In genomic region chr14:55107766-55108554, GRCh38 we compare ENCODE assay signal across 1 cellular context.
TF ChIP-seq lines count a peak whose summit lies in the region.

No MANE protein-coding gene starts in this region.

TF ChIP-seq in HepG2, 621 proteins besides CTCF, POLR2A, EP300 and RAD21 (continued from another document and continues in another):
- TF ChIP-seq NFE2L2 (IDR thresholded peaks at IDR 0.05; ENCODE audit: low read length) (peak; percentile 32; the same call in 1 of the 2 replicates), ZKSCAN8 (CRISPR knock-in tag; IDR thresholded peaks at IDR 0.05; ENCODE audit: borderline replicate concordance) (no peak), ETV5 (CRISPR knock-in tag; IDR thresholded peaks at IDR 0.05; ENCODE audit: borderline replicate concordance) (peak; percentile 75; the same call in 1 of the 2 replicates), ZFP36L1 (CRISPR knock-in tag; IDR thresholded peaks at IDR 0.05) (no peak; the same call in 1 of the 2 replicates), ZNF232 (CRISPR knock-in tag; IDR thresholded peaks at IDR 0.05; ENCODE audit: borderline replicate concordance) (peak; percentile 91; the same call in 1 of the 2 replicates), ZNF704 (CRISPR knock-in tag; IDR thresholded peaks at IDR 0.05; ENCODE audit: borderline replicate concordance) (no peak), ZNF513 (CRISPR knock-in tag; conservative IDR thresholded peaks at IDR 0.05) (no peak), ZNF224 (CRISPR knock-in tag; IDR thresholded peaks at IDR 0.05) (peak; percentile 77; the same call in 1 of the 2 replicates), CCDC6 (CRISPR knock-in tag; IDR thresholded peaks at IDR 0.05) (peak; percentile 82; the same call in 1 of the 2 replicates), ZNF33B (CRISPR knock-in tag; IDR thresholded peaks at IDR 0.05) (no peak), NFKB2 (CRISPR knock-in tag; IDR thresholded peaks at IDR 0.05; ENCODE audit: borderline replicate concordance) (peak; percentile 92; the same call in 1 of the 2 replicates), ISX (CRISPR knock-in tag; conservative IDR thresholded peaks at IDR 0.05) (peak; percentile 86; the same call in 1 of the 2 replicates), ZBTB37 (CRISPR knock-in tag; IDR thresholded peaks at IDR 0.05) (peak; percentile 13; the same call in 1 of the 2 replicates), ZNF160 (CRISPR knock-in tag; IDR thresholded peaks at IDR 0.05) (no peak; the same call in 1 of the 2 replicates), HOXA3 (CRISPR knock-in tag; IDR thresholded peaks at IDR 0.05) (peak; percentile 81), ZNF678 (CRISPR knock-in tag; IDR thresholded peaks at IDR 0.05) (no peak), ZIK1 (CRISPR knock-in tag; IDR thresholded peaks at IDR 0.05; ENCODE audit: borderline replicate concordance, low read depth) (no peak; the same call in 1 of the 2 replicates), ZNF460 (CRISPR knock-in tag; IDR thresholded peaks at IDR 0.05; ENCODE audit: borderline replicate concordance) (no peak; the same call in 1 of the 2 replicates), IKZF1 (IDR thresholded peaks at IDR 0.05) (no peak), HNF4G (IDR thresholded peaks at IDR 0.05; ENCODE audit: borderline replicate concordance, low read depth, low read length) (no peak), HNF4G (CRISPR knock-in tag; IDR thresholded peaks at IDR 0.05; ENCODE audit: borderline replicate concordance, low read depth) (no peak), MTERF4 (CRISPR knock-in tag; IDR thresholded peaks at IDR 0.05) (no peak), THYN1 (CRISPR knock-in tag; IDR thresholded peaks at IDR 0.05; ENCODE audit: borderline replicate concordance, low read depth) (no peak), E2F5 (CRISPR knock-in tag; conservative IDR thresholded peaks at IDR 0.05) (no peak), TRIM24 (CRISPR knock-in tag; IDR thresholded peaks at IDR 0.05) (no peak), IRF2 (CRISPR knock-in tag; IDR thresholded peaks at IDR 0.05) (peak; percentile 23; the same call in 1 of the 2 replicates), SYNCRIP (IDR thresholded peaks at IDR 0.05; ENCODE audit: insufficient read depth, low read depth, low read length) (no peak), TFE3 (CRISPR knock-in tag; IDR thresholded peaks at IDR 0.05) (peak; percentile 87), EHMT2 (IDR thresholded peaks at IDR 0.05; ENCODE audit: borderline replicate concordance, low read depth, low read length) (0 out of 2 replicates have a peak, but pooled peaks have one; percentile 18), IRF1 (CRISPR knock-in tag; IDR thresholded peaks at IDR 0.05; ENCODE audit: low read depth) (0 out of 2 replicates have a peak, but pooled peaks have one; percentile 44), DDIT3 (CRISPR knock-in tag; IDR thresholded peaks at IDR 0.05) (no peak), MEIS2 (CRISPR knock-in tag; IDR thresholded peaks at IDR 0.05) (peak; percentile 65; the same call in 1 of the 2 replicates), BHLHE40 (IDR thresholded peaks at IDR 0.05; ENCODE audit: low read length) (peak; percentile 83), SOX5 (CRISPR knock-in tag; IDR thresholded peaks at IDR 0.05; ENCODE audit: borderline replicate concordance) (peak; percentile 78; the same call in 1 of the 2 replicates), ZNF576 (CRISPR knock-in tag; IDR thresholded peaks at IDR 0.05) (no peak), ZFP37 (CRISPR knock-in tag; IDR thresholded peaks at IDR 0.05; ENCODE audit: borderline replicate concordance) (peak; percentile 81; the same call in 1 of the 2 replicates), AGO1 (IDR thresholded peaks at IDR 0.05; ENCODE audit: low read depth, low read length, poor library complexity, severe bottlenecking) (no peak), ZNF879 (CRISPR knock-in tag; IDR thresholded peaks at IDR 0.05) (peak; percentile 93; the same call in 1 of the 2 replicates), ZNF589 (CRISPR knock-in tag; conservative IDR thresholded peaks at IDR 0.05) (0 out of 2 replicates have a peak, but pooled peaks have one; percentile 40), STAT6 (CRISPR knock-in tag; IDR thresholded peaks at IDR 0.05; ENCODE audit: borderline replicate concordance) (no peak), NRL (CRISPR knock-in tag; IDR thresholded peaks at IDR 0.05; ENCODE audit: borderline replicate concordance) (peak; percentile 92), CBX2 (IDR thresholded peaks at IDR 0.05; ENCODE audit: low read depth, low read length) (no peak), CBX2 (CRISPR knock-in tag; IDR thresholded peaks at IDR 0.05; ENCODE audit: low read depth) (no peak), ZBTB38 (CRISPR knock-in tag; IDR thresholded peaks at IDR 0.05) (peak; percentile 74), MXI1 (IDR thresholded peaks at IDR 0.05; ENCODE audit: borderline replicate concordance, low read depth, low read length) (peak; percentile 65; the same call in 1 of the 3 replicates), XRCC5 (optimal IDR thresholded peaks at IDR 0.05; ENCODE audit: low read length) (peak; percentile 84), ZEB1 (IDR thresholded peaks at IDR 0.05; ENCODE audit: insufficient replicate concordance, low read depth) (no peak), ZNF710 (CRISPR knock-in tag; IDR thresholded peaks at IDR 0.05; ENCODE audit: borderline replicate concordance) (peak; percentile 65; the same call in 1 of the 2 replicates), KLF16 (CRISPR knock-in tag; IDR thresholded peaks at IDR 0.05) (peak in 1 of 2 experiments; percentile 84; a peak in 2 of 4 replicates), TBX3 (IDR thresholded peaks at IDR 0.05; ENCODE audit: borderline replicate concordance) (no peak)
